8 cellular contexts compared by ENCODE assay signal in the genomic region with DNA sequence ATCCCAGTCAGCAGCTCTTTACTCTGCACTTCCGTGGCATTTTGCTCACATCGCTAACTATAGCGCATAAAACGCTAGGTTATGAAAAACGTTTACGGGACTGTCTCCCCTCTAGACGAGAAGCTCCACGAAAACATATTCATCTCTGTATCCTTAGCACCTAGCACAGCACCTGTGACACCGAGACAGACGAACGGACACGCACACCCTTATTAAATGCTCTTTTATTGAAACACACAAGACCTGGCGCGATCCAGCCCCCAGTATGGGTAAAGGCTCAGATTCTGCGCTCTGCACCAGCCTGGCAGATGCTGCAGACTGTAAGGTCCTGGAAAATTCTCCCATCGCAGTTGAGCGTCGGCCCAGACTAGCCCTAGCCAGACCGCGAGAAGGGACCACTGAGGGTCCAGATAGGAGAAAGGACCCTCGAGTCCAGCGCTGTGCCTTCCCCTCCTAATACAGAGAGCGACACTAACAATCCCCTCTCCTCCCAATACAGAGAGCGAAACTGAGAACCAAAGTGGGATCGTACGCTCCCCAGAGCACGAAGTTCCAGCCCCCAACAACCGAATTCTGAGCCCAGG. TPM values are rescaled to one million over a fixed set of nuclear protein-coding genes. Genes with fewer than 3 reads are reported as not detected.
DNase-seq lines count a peak whose midpoint lies in the region; ATAC-seq and TF ChIP-seq lines count a peak whose summit lies in the region.

No MANE protein-coding gene starts in this region.

- H3K27me3 ChIP-seq in BE2C = no peaks in the 10 kb centered on the region
- H3K27me3 ChIP-seq in iPS DF 6.9 (ENCODE audit: control insufficient read depth, insufficient read depth, low read length) = no peaks in the 10 kb centered on the region

- ATAC-seq in GM18868 (IDR thresholded peaks at IDR 0.05; ENCODE audit: unreplicated experiment) (peak; percentile 38), HG03095 (IDR thresholded peaks at IDR 0.05; ENCODE audit: unreplicated experiment) (peak; percentile 33)

- TF ChIP-seq CTCF in BE2C (IDR thresholded peaks at IDR 0.05; ENCODE audit: low read depth, low read length) = no peak

- H3K27ac ChIP-seq in iPS DF 6.9 (ENCODE audit: low read length) = no peak overlapping the region

- H3K9me3 ChIP-seq in BE2C (no peaks in the 10 kb centered on the region), iPS DF 6.9 (ENCODE audit: control insufficient read depth, insufficient read depth, low read length) (no peaks in the 10 kb centered on the region)

- DNase-seq in BE2C = peak; percentile 38
- peak; percentile 70 for DNase-seq in NCI-H748 (lab: John Stamatoyannopoulos, UW; ENCODE audit: unreplicated experiment)
- peak in 33 of 58 donors; percentile 2 to 73 (median 28) for DNase-seq in anterior cingulate cortex (lab: John Stamatoyannopoulos, UW)
- no peak for DNase-seq in iPS DF 6.9 (ENCODE audit: low read depth, low spot score)
- DNase-seq in retina = peak; percentile 83
- DNase-seq in effector CD4-positive, alpha-beta T cell = no peak

- no CpG with 5 or more reads among the region's 28 CpGs for WGBS in iPS DF 6.9 (ENCODE audit: insufficient coverage, insufficient read length)

- H3K36me3 ChIP-seq in BE2C (no peaks in the 10 kb centered on the region), iPS DF 6.9 (ENCODE audit: control insufficient read depth, insufficient read depth, low read length) (no peaks in the 10 kb centered on the region)

- H3K4me1 ChIP-seq in BE2C (peaks cover 12% of the 10 kb centered on the region; the same call in 1 of the 2 replicates), iPS DF 6.9 (ENCODE audit: control insufficient read depth, insufficient read depth, low read length) (no peaks in the 10 kb centered on the region)

- H3K4me3 ChIP-seq in BE2C (ENCODE audit: low read depth, low read length) = peak overlapping the region; percentile 87
- H3K4me3 ChIP-seq in iPS DF 6.9 (ENCODE audit: low read length) = peak overlapping the region; percentile 78

RNA-seq across cellular contexts. Expression of gene NBAS, which starts 0.6 kb away (rescaled TPM):
- polyA plus RNA-seq in BE2C (2012; ENCODE audit: insufficient read depth, insufficient read length, low read depth) = 29.5 TPM

RNA-seq across cellular contexts. Expression of gene DDX1, which starts 31.2 kb away (rescaled TPM):
- polyA plus RNA-seq in BE2C (2012; ENCODE audit: insufficient read depth, insufficient read length, low read depth) = 109 TPM

Comparison
In these comparisons a context has a peak if more than half of its experiments do, and no peak if none do; other contexts are left out.
1. DNase-seq: peak in BE2C (single experiment), NCI-H748 (single experiment), anterior cingulate cortex (33 of 58) and retina (single experiment); none in iPS DF 6.9 (single experiment) and effector CD4-positive, alpha-beta T cell (single experiment).